ENCODE assay signal across 1 cellular context in the genomic region with DNA sequence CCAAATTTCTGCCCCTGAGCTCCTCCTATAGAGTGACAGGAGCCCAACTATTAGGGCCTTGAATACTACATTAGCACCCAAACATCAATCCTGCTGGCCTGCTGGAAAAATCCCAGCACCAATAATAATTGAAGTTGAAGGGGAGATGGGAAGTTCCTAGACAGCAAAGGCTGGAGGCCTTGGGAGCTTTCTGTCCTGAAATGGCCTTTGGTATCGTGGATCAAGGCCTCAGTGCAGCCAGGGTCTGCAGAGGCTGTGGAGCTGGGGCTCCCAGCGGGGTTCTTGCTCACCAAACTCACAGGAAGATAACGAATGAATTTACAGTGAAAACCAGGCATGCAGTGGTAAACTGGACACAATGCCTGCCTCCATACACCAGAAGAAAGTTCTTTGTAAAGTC.
TF ChIP-seq lines count a peak whose summit lies in the region.

No MANE protein-coding gene starts in this region.

TF ChIP-seq in WTC11, 78 proteins besides CTCF, POLR2A, EP300 and RAD21 (continued from another document):
- TF ChIP-seq, protein P1, sequence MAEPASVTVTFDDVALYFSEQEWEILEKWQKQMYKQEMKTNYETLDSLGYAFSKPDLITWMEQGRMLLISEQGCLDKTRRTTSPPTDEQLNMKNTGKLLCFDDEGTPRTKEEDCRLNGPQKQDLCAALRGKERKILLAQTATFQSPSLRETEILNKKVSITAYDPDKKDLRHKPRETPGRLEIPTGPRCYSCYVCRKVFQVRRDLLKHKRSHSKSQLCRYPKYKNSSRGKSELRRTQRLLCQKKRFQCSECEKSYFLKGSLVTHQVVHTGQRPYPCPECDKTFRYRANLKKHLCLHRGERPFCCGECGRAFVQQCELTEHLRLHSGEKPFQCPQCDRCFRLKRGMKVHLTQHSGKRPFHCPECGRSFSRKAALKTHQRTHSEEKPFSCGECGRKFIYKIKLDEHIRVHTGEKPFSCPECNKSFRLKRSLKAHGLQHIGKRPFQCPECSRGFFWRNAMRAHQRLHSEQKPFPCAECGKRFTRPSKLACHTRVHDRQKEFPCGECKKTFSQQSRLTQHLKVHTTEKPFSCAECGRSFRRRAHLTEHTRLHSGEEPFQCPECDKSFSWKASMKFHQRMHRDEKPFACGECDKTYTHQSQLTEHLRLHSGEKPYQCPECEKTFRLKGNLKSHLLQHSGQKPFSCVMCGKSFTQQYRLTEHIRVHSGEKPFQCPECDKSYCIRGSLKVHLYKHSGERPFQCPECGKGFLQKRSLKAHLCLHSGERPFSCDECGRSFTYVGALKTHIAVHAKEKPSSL (CRISPR knock-in tag; conservative IDR thresholded peaks at IDR 0.05): no peak
- TF ChIP-seq, protein P2, sequence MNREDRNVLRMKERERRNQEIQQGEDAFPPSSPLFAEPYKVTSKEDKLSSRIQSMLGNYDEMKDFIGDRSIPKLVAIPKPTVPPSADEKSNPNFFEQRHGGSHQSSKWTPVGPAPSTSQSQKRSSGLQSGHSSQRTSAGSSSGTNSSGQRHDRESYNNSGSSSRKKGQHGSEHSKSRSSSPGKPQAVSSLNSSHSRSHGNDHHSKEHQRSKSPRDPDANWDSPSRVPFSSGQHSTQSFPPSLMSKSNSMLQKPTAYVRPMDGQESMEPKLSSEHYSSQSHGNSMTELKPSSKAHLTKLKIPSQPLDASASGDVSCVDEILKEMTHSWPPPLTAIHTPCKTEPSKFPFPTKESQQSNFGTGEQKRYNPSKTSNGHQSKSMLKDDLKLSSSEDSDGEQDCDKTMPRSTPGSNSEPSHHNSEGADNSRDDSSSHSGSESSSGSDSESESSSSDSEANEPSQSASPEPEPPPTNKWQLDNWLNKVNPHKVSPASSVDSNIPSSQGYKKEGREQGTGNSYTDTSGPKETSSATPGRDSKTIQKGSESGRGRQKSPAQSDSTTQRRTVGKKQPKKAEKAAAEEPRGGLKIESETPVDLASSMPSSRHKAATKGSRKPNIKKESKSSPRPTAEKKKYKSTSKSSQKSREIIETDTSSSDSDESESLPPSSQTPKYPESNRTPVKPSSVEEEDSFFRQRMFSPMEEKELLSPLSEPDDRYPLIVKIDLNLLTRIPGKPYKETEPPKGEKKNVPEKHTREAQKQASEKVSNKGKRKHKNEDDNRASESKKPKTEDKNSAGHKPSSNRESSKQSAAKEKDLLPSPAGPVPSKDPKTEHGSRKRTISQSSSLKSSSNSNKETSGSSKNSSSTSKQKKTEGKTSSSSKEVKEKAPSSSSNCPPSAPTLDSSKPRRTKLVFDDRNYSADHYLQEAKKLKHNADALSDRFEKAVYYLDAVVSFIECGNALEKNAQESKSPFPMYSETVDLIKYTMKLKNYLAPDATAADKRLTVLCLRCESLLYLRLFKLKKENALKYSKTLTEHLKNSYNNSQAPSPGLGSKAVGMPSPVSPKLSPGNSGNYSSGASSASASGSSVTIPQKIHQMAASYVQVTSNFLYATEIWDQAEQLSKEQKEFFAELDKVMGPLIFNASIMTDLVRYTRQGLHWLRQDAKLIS (CRISPR knock-in tag; IDR thresholded peaks at IDR 0.05; ENCODE audit: borderline replicate concordance): no peak
- TF ChIP-seq, protein P3, sequence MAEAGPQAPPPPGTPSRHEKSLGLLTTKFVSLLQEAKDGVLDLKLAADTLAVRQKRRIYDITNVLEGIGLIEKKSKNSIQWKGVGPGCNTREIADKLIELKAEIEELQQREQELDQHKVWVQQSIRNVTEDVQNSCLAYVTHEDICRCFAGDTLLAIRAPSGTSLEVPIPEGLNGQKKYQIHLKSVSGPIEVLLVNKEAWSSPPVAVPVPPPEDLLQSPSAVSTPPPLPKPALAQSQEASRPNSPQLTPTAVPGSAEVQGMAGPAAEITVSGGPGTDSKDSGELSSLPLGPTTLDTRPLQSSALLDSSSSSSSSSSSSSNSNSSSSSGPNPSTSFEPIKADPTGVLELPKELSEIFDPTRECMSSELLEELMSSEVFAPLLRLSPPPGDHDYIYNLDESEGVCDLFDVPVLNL (CRISPR knock-in tag; IDR thresholded peaks at IDR 0.05; ENCODE audit: borderline replicate concordance, low read depth): no peak
TF ChIP-seq in WTC11: peak in this region for 0.
